Comparison of ENCODE assay signal across 8 cellular contexts in the genomic region with DNA sequence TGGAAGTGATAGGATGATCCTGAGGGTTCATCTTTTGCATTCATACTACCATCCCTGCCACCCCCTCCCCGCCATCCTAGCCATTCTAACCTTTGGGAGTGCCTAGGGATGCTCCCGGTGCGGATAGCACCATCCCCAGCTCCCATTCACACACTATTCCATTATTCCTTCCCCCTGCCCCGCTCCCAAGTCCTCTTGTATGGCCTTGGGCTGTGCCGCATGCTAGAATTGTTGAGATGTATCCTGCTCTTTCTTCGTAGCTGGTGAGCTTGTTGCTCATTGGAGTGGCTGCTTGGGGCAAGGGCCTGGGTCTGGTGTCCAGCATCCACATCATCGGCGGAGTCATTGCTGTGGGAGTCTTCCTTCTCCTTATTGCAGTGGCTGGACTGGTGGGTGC. TPM values are rescaled to one million over a fixed set of nuclear protein-coding genes. Genes with fewer than 3 reads are reported as not detected.
DNase-seq lines count a peak whose midpoint lies in the region; ATAC-seq and TF ChIP-seq lines count a peak whose summit lies in the region.

No MANE protein-coding gene starts in this region.

- intact Hi-C loops in ovary (cut with DNase I) = no loop called here

- H3K27ac ChIP-seq in SJCRH30 = peak overlapping the region; percentile 89
- H3K27ac ChIP-seq in ovary = peak overlapping the region; percentile 92 to 95

- peaks cover 29% of the 10 kb centered on the region for H3K27me3 ChIP-seq in SJCRH30
- H3K27me3 ChIP-seq in ovary = no peaks in the 10 kb centered on the region

- WGBS in ovary, 3 donors = 15 to 28% (median 25%) methylated on average over 8 of the region's 8 CpGs

- H3K36me3 ChIP-seq in SJCRH30 = peaks cover 50% of the 10 kb centered on the region
- no peaks in the 10 kb centered on the region for H3K36me3 ChIP-seq in ovary

- peaks cover 20% of the 10 kb centered on the region for H3K4me1 ChIP-seq in SJCRH30
- peaks cover 7% of the 10 kb centered on the region for H3K4me1 ChIP-seq in ovary (ENCODE audit: insufficient read depth)

- TF ChIP-seq POLR2A in erythroblast (IDR thresholded peaks at IDR 0.05; ENCODE audit: low read length) (peak; percentile 73), ovary (IDR thresholded peaks at IDR 0.05) (no peak)

- DNase-seq in G401 (ENCODE audit: low spot score) = peak; percentile 34
- no peak for DNase-seq in SJCRH30
- DNase-seq in erythroblast (lab: John Stamatoyannopoulos, UW) = no peak
- no peak for DNase-seq in ovary
- no peak for DNase-seq in GM19238 (ENCODE audit: insufficient read length, low spot score)

- peak overlapping the region; percentile 64 for H3K4me3 ChIP-seq in SJCRH30
- peak overlapping the region; percentile 56 for H3K4me3 ChIP-seq in ovary

- H3K9me3 ChIP-seq in SJCRH30 (replicated peaks) = no peaks in the 10 kb centered on the region
- no peaks in the 10 kb centered on the region for H3K9me3 ChIP-seq in ovary

- ATAC-seq in GM21360 (IDR thresholded peaks at IDR 0.05; ENCODE audit: unreplicated experiment) (no peak), HG03095 (IDR thresholded peaks at IDR 0.05; ENCODE audit: unreplicated experiment) (no peak), GM18502 (IDR thresholded peaks at IDR 0.05; ENCODE audit: poor library complexity, unreplicated experiment) (no peak)

- no peak for TF ChIP-seq CTCF in ovary (IDR thresholded peaks at IDR 0.05)

- in situ Hi-C loops in G401 (cut with HindIII; ENCODE audit: low sequenced_read_pairs) = no loop called here

- TF ChIP-seq EP300 in ovary (IDR thresholded peaks at IDR 0.05) = no peak

RNA-seq across cellular contexts. Expression of gene TSPAN31, which starts 0.6 kb away (rescaled TPM):
- total RNA-seq in G401 (2014; rRNA removed; shearing (Covaris generic)) = 30.5 and 46.9 TPM in 2 replicates
- total RNA-seq in SJCRH30 (2014; rRNA removed; shearing (Covaris generic)) = 292 and 318 TPM in 2 replicates
- total RNA-seq in ovary = 10 to 100 TPM; 27.7 to 64.0 (median 32.5) TPM
- 10 to 100 TPM; 44.0 to 63.7 TPM for polyA plus RNA-seq in ovary

RNA-seq across cellular contexts. Expression of gene CDK4, which starts 6.6 kb away (rescaled TPM):
- total RNA-seq in G401 (2014; rRNA removed; shearing (Covaris generic)) = 721 and 790 TPM in 2 replicates
- total RNA-seq in SJCRH30 (2014; rRNA removed; shearing (Covaris generic)) = 5,376 and 5,685 TPM in 2 replicates
- total RNA-seq in ovary = 100 to 1,000 TPM; 111 to 175 (median 122) TPM
- 100 to 1,000 TPM in 1 of 2 donors, 10 to 100 TPM in 1; 82.7 to 127 TPM for polyA plus RNA-seq in ovary

RNA-seq across cellular contexts. Expression of gene AGAP2, which starts 6.9 kb away (rescaled TPM):
- total RNA-seq in G401 (2014; rRNA removed; shearing (Covaris generic)) = 11.0 and 11.3 TPM in 2 replicates
- 38.6 and 39.7 TPM in 2 replicates for total RNA-seq in SJCRH30 (2014; rRNA removed; shearing (Covaris generic))
- under 1 TPM; 0.34 to 0.99 (median 0.60) TPM for total RNA-seq in ovary
- polyA plus RNA-seq in ovary = 1 to 10 TPM in 1 of 2 donors, under 1 TPM in 1; 0.33 to 1.3 TPM

RNA-seq across cellular contexts. Expression of gene MARCHF9, which starts 9.4 kb away (rescaled TPM):
- 7.2 and 14.2 TPM in 2 replicates for total RNA-seq in G401 (2014; rRNA removed; shearing (Covaris generic))
- total RNA-seq in SJCRH30 (2014; rRNA removed; shearing (Covaris generic)) = 136 and 147 TPM in 2 replicates
- 10 to 100 TPM in 1 of 7 donors, 1 to 10 TPM in 6; 5.0 to 15.2 (median 7.7) TPM for total RNA-seq in ovary
- polyA plus RNA-seq in ovary = 1 to 10 TPM; 5.0 to 7.9 TPM

RNA-seq across cellular contexts. Expression of gene CYP27B1, which starts 21.4 kb away (rescaled TPM):
- total RNA-seq in G401 (2014; rRNA removed; shearing (Covaris generic)) = 0.18 and 3.9 TPM in 2 replicates
- 72.6 and 97.4 TPM in 2 replicates for total RNA-seq in SJCRH30 (2014; rRNA removed; shearing (Covaris generic))
- 1 to 10 TPM in 4 of 7 donors, under 1 TPM in 3; 0.12 to 2.5 (median 1.0) TPM for total RNA-seq in ovary
- under 1 TPM; 0.18 to 0.30 TPM for polyA plus RNA-seq in ovary
